In the genomic region with DNA sequence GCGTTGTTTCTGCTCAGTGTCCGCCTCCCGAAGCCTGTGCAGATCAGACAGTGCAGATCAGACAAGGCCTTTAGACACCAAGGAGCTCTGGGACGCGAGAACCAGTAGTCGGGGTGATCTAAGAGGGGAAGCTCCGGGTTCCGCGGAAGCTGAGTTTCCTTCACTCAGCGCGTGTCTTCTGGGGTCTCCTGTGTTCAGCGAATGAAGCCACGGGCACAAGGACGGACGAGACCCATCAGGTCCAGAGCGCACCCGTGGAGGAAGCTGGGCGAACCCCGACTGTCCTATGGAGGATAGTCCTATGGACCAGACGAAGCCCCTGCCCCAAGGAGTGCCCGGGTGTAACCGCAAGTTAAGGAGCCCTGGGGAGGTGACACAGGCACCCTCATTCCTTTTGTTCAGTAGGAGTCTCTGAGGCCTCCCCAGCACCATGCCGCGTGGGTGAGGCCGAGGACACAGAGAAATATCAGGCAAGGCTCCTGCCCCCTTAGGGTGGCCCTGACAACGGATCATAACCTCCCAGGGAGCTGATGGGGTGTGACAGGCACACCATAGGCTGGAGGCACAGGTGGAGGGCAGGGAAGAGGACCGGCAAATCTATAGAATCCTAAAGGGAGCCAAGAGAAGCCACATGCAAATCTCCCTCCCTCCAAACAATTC, we compare ENCODE assay signal across 8 cellular contexts. TPM values are rescaled to one million over a fixed set of nuclear protein-coding genes. Genes with fewer than 3 reads are reported as not detected.
DNase-seq lines count a peak whose midpoint lies in the region; FAIRE-seq and TF ChIP-seq lines count a peak whose summit lies in the region.

No MANE protein-coding gene starts in this region.

- no peak for TF ChIP-seq CTCF in GM12875 (IDR thresholded peaks at IDR 0.05; ENCODE audit: borderline replicate concordance, insufficient read depth, low read depth, low read length)
- TF ChIP-seq CTCF in SK-N-SH (IDR thresholded peaks at IDR 0.05) = no peak

- H4K20me1 ChIP-seq in SK-N-SH (ENCODE audit: insufficient read depth) = peaks cover 38% of the 10 kb centered on the region

- H3K36me3 ChIP-seq in SK-N-SH (replicated peaks in 1 of 2; ENCODE audit: control insufficient read depth in 1 of 2, insufficient read depth in 2 of 2, low read length in 1 of 2) = peaks cover 29 to 32% of the 10 kb centered on the region in 2 experiments
- peaks cover 27 to 28% of the 10 kb centered on the region in 2 donors for H3K36me3 ChIP-seq in duodenal mucosa (ENCODE audit: control insufficient read depth in 1 of 2, insufficient read depth in 2 of 2, low read length in 2 of 2)
- H3K36me3 ChIP-seq in mucosa of rectum (ENCODE audit: control insufficient read depth in 2 of 2, insufficient read depth in 2 of 2, low read length in 2 of 2) = peaks cover 23 to 28% of the 10 kb centered on the region in 2 donors
- no peaks in the 10 kb centered on the region for H3K36me3 ChIP-seq in urinary bladder (ENCODE audit: insufficient read depth)

- DNase-seq in HT-29 (ENCODE audit: low spot score) (peak; percentile 80), SK-N-SH (peak; percentile 30), GM12892 (ENCODE audit: insufficient read length) (no peak), frontal cortex (ENCODE audit: low spot score in 2 of 2) (no peak)

- H3K9me3 ChIP-seq in SK-N-SH (no peaks in the 10 kb centered on the region), duodenal mucosa (ENCODE audit: control insufficient read depth in 1 of 2, low read length in 2 of 2) (no peaks in the 10 kb centered on the region), mucosa of rectum (ENCODE audit: control insufficient read depth in 2 of 2, low read length in 2 of 2) (no peaks in the 10 kb centered on the region)

- H3K4me1 ChIP-seq in SK-N-SH (ENCODE audit: control insufficient read depth in 1 of 2, insufficient read depth in 2 of 2, low read depth in 1 of 2, low read length in 1 of 2) (peaks cover 22 to 44% of the 10 kb centered on the region in 2 experiments; a peak in 3 of 4 replicates), duodenal mucosa (ENCODE audit: control insufficient read depth in 1 of 2, insufficient read depth in 2 of 2, low read length in 2 of 2) (peaks cover 36 to 43% of the 10 kb centered on the region in 2 donors), mucosa of rectum (ENCODE audit: control insufficient read depth in 2 of 2, insufficient read depth in 2 of 2, low read length in 2 of 2) (peaks cover 42 to 44% of the 10 kb centered on the region in 2 donors), urinary bladder (ENCODE audit: insufficient read depth) (peaks cover 3% of the 10 kb centered on the region)

- H3K27ac ChIP-seq in SK-N-SH (ENCODE audit: low read depth in 2 of 2, low read length in 1 of 2) (peak overlapping the region; percentile 98), duodenal mucosa (ENCODE audit: low read depth, low read length) (peak overlapping the region; percentile 94), mucosa of rectum (ENCODE audit: low read depth in 2 of 2, low read length in 2 of 2) (peak overlapping the region; percentile 95 to 96), urinary bladder (ENCODE audit: low read depth) (peak overlapping the region; percentile 90)

- CTCF ChIA-PET in SK-N-SH (lab: Yijun Ruan, JAX) = interaction anchor here (0.5 to 2.9 kb wide), 18 partner anchors 11 to 270 kb away, joined by 3 to 33 read pairs (median 4); partner anchors contain the start of gene DNAAF3

- TF ChIP-seq POLR2A in GM12892 (IDR thresholded peaks at IDR 0.05; ENCODE audit: low read depth, low read length) = no peak

- no peak for TF ChIP-seq EP300 in SK-N-SH (IDR thresholded peaks at IDR 0.05; ENCODE audit: borderline replicate concordance in 1 of 2, low read depth in 1 of 2, low read length in 1 of 2)

- H2AFZ ChIP-seq in SK-N-SH (ENCODE audit: low read depth) = peak overlapping the region; percentile 94

- no peaks in the 10 kb centered on the region for H3K27me3 ChIP-seq in SK-N-SH (ENCODE audit: insufficient read depth)
- no peaks in the 10 kb centered on the region for H3K27me3 ChIP-seq in duodenal mucosa (ENCODE audit: control insufficient read depth in 1 of 2, insufficient read depth in 2 of 2, low read length in 2 of 2)
- H3K27me3 ChIP-seq in mucosa of rectum (ENCODE audit: control insufficient read depth in 2 of 2, insufficient read depth in 2 of 2, low read length in 2 of 2) = no peaks in the 10 kb centered on the region

- no peak for FAIRE-seq in GM12892 (lab: Jason Lieb, UNC)
- no peak for FAIRE-seq in frontal cortex (lab: Jason Lieb, UNC)

- peaks cover 39% of the 10 kb centered on the region for H3K79me2 ChIP-seq in SK-N-SH (ENCODE audit: insufficient read depth)

- H3K9ac ChIP-seq in SK-N-SH = peak overlapping the region; percentile 97
- peak overlapping the region; percentile 82 to 94 for H3K9ac ChIP-seq in duodenal mucosa (ENCODE audit: low read depth in 1 of 2, low read length in 2 of 2)
- peak overlapping the region; percentile 96 to 97 for H3K9ac ChIP-seq in mucosa of rectum (ENCODE audit: low read depth in 1 of 2, low read length in 2 of 2)

- H3K4me3 ChIP-seq in GM12875 (ENCODE audit: low read depth, low read length) (peak overlapping the region; percentile 99), SK-N-SH (ENCODE audit: low read depth in 2 of 2, low read length in 1 of 2) (peak overlapping the region; percentile 86 to 97), duodenal mucosa (ENCODE audit: low read depth in 1 of 2, low read length in 2 of 2) (peak overlapping the region; percentile 78 to 99), mucosa of rectum (ENCODE audit: low read length in 2 of 2) (peak overlapping the region; percentile 99), urinary bladder (ENCODE audit: low read depth, low read length) (peak overlapping the region; percentile 50)

- peaks cover 20% of the 10 kb centered on the region for H3F3A ChIP-seq in SK-N-SH (replicated peaks; ENCODE audit: insufficient read depth)

- no peak for TF ChIP-seq RAD21 in SK-N-SH (IDR thresholded peaks at IDR 0.05; ENCODE audit: low read length)

- no peaks in the 10 kb centered on the region for H3K9me2 ChIP-seq in SK-N-SH

- POLR2A ChIA-PET in SK-N-SH (lab: Yijun Ruan, JAX) = interaction anchor here (1.0 to 1.9 kb wide), 6 partner anchors 23 to 157 kb away, joined by 3 to 12 read pairs (median 4); partner anchors contain the start of genes KMT5C, UBE2S and ZNF628

- peak overlapping the region; percentile 78 for H3K4me2 ChIP-seq in SK-N-SH

- WGBS in SK-N-SH (ENCODE audit: low lambda C conversion rate) = 68% methylated on average over 23 of the region's 27 CpGs
- WGBS in urinary bladder = 44% methylated on average over 27 of the region's 27 CpGs

TF ChIP-seq in SK-N-SH, 30 proteins besides CTCF, POLR2A, EP300 and RAD21:
- TF ChIP-seq SIN3A (IDR thresholded peaks at IDR 0.05; ENCODE audit: borderline replicate concordance, low read depth, low read length) (no peak), TEAD4 (IDR thresholded peaks at IDR 0.05; ENCODE audit: borderline replicate concordance, insufficient read depth) (no peak), CHD2 (IDR thresholded peaks at IDR 0.05; ENCODE audit: low read length, partially characterized antibody) (no peak)

RNA-seq across cellular contexts. Expression of gene TMEM238, which starts 0.6 kb away (rescaled TPM):
- total RNA-seq in HT-29 (2014; rRNA removed; shearing (Covaris generic)) = 87.8 and 92.7 TPM in 2 replicates
- polyA plus RNA-seq in SK-N-SH (2012; rRNA removed) (0.08 and 0.12 TPM in 2 replicates), urinary bladder (0.43 TPM)
- 0.03 and 0.05 TPM in 2 replicates for polyA plus RNA-seq in SK-N-SH (2012; cell fraction: cytosol; rRNA removed)
- 0.12 TPM in 1 of 2 replicates, not detected in the other for polyA plus RNA-seq in SK-N-SH (2012; cell fraction: nucleus; rRNA removed)
- total RNA-seq in urinary bladder (not detected), frontal cortex (0.41 TPM)
- not detected for polyA plus RNA-seq in GM12892 (2012; ENCODE audit: missing spikeins)

RNA-seq across cellular contexts. Expression of gene RPL28, which starts 1.0 kb away (rescaled TPM):
- total RNA-seq in HT-29 (2014; rRNA removed; shearing (Covaris generic)) = 1,121 and 1,134 TPM in 2 replicates
- polyA plus RNA-seq in SK-N-SH (2012; rRNA removed) (2,297 and 2,368 TPM in 2 replicates), urinary bladder (1,449 TPM)
- polyA plus RNA-seq in SK-N-SH (2012; cell fraction: cytosol; rRNA removed) = 721 and 1,465 TPM in 2 replicates
- polyA plus RNA-seq in SK-N-SH (2012; cell fraction: nucleus; rRNA removed) = 482 and 618 TPM in 2 replicates
- total RNA-seq in urinary bladder (141 TPM), frontal cortex (112 TPM)
- polyA plus RNA-seq in GM12892 (2012; ENCODE audit: missing spikeins) = 1,315 TPM

RNA-seq across cellular contexts. Expression of gene TMEM190, which starts 8.1 kb away (rescaled TPM):
- not detected in 2 replicates for total RNA-seq in HT-29 (2014; rRNA removed; shearing (Covaris generic))
- polyA plus RNA-seq in SK-N-SH (2012; rRNA removed) (0.77 and 0.91 TPM in 2 replicates), urinary bladder (not detected)
- polyA plus RNA-seq in SK-N-SH (2012; cell fraction: cytosol; rRNA removed) = 0.08 and 0.30 TPM in 2 replicates
- 14.1 and 29.8 TPM in 2 replicates for polyA plus RNA-seq in SK-N-SH (2012; cell fraction: nucleus; rRNA removed)
- total RNA-seq in urinary bladder (not detected), frontal cortex (not detected)
- not detected for polyA plus RNA-seq in GM12892 (2012; ENCODE audit: missing spikeins)

RNA-seq across cellular contexts. Expression of gene IL11, which starts 14.4 kb away (rescaled TPM):
- total RNA-seq in HT-29 (2014; rRNA removed; shearing (Covaris generic)) = 0.31 and 2.8 TPM in 2 replicates
- 13.2 and 16.1 TPM in 2 replicates for polyA plus RNA-seq in SK-N-SH (2012; rRNA removed)
- 8.4 and 11.0 TPM in 2 replicates for polyA plus RNA-seq in SK-N-SH (2012; cell fraction: cytosol; rRNA removed)
- 22.6 and 33.5 TPM in 2 replicates for polyA plus RNA-seq in SK-N-SH (2012; cell fraction: nucleus; rRNA removed)
- 0.42 TPM for total RNA-seq in urinary bladder
- 0.53 TPM for polyA plus RNA-seq in urinary bladder
- polyA plus RNA-seq in GM12892 (2012; ENCODE audit: missing spikeins) = 0.17 TPM
- total RNA-seq in frontal cortex = 0.41 TPM

RNA-seq across cellular contexts. Expression of gene GARIN5B, which starts 21.6 kb away (rescaled TPM):
- total RNA-seq in HT-29 (2014; rRNA removed; shearing (Covaris generic)) = not detected in 2 replicates
- polyA plus RNA-seq in SK-N-SH (2012; rRNA removed) (not detected in 2 replicates), urinary bladder (not detected)
- not detected in 2 replicates for polyA plus RNA-seq in SK-N-SH (2012; cell fraction: cytosol; rRNA removed)
- 0.06 and 0.10 TPM in 2 replicates for polyA plus RNA-seq in SK-N-SH (2012; cell fraction: nucleus; rRNA removed)
- total RNA-seq in urinary bladder (not detected), frontal cortex (not detected)
- polyA plus RNA-seq in GM12892 (2012; ENCODE audit: missing spikeins) = not detected

Comparison
In these comparisons a context has a peak if more than half of its experiments do, and no peak if none do; other contexts are left out.
1. DNase-seq: peak in HT-29 (single experiment) and SK-N-SH (single experiment); none in GM12892 (single experiment) and frontal cortex (0 of 2).
2. RNA of gene TMEM238, which starts 0.6 kb away (total RNA-seq): 87.8 to 92.7 TPM in HT-29; 0.41 TPM in frontal cortex (single experiment) and not detected in urinary bladder (single experiment); every median in the first group is over 10 times any median in the second.
3. Peak in every context shown above with its lines, with median percentiles within 50 percentile points of each other: H3K4me3 ChIP-seq, H3K27ac ChIP-seq and H3K9ac ChIP-seq.